Comparison of ENCODE assay signal across 8 cellular contexts in the genomic region with DNA sequence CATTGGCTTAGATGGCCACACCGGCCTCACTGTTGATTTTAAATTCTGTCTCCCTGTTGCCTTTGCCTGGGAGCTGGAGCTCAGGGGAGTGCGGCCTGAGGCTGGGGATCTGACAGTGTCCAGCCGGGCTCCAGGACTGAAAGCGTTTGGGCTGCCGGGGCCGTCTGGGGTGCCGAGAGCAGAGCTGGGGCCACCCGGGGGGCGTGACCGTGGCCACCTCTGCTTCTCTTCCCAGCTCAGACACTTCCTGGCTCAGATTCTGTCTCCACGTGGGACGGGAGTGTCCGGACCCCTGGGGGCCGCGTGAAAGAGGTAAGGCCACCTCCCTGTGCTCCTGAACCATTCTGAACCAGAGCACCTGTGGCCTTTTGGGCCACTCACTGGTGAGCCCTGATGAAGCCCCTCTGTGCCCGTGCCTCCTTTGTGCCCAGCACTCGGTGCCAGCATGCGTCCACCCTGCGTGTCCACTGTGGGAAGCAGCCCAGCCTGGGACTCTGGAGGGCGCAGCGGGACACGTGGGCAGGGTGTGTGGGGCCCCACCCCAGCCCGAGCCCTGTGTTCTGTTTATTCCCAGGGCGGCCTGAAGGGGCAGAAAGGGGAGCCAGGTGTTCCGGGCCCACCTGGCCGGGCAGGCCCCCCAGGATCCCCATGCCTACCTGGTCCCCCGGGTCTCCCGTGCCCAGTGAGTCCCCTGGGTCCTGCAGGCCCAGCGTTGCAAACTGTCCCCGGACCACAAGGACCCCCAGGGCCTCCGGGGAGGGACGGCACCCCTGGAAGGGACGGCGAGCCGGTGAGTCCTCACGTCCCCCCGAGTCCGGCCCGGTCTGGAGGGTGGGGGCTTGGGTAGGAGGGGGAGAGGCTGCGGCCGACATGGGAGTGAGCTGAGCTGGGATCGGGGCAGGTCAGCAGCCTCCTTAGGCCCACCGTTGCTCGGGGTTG.
DNase-seq lines count a peak whose midpoint lies in the region; ATAC-seq and TF ChIP-seq lines count a peak whose summit lies in the region.

No MANE protein-coding gene starts in this region.

- intact Hi-C loops in heart right ventricle (cut with DNase I), result loop anchor here in 3 of 10 donors (1.0 to 10.0 kb wide), 4 partner anchors 53 to 343 kb away; no protein-coding TSS in a partner anchor

- ATAC-seq in activated T-cell treated with anti-CD3 and anti-CD28 coated beads, Interleukin-2, amount 50 U/mL, for 4 hours, result no peak
- ATAC-seq in heart right ventricle (peak in 4 of 8 donors; percentile 3 to 37 (median 8)), HG03039 (IDR thresholded peaks at IDR 0.05; ENCODE audit: unreplicated experiment) (no peak), GM21717 (IDR thresholded peaks at IDR 0.05; ENCODE audit: unreplicated experiment) (no peak)

- H3K27me3 ChIP-seq in HL-60 (ENCODE audit: insufficient read depth, poor library complexity, severe bottlenecking) (no peaks in the 10 kb centered on the region), heart right ventricle (no peaks in the 10 kb centered on the region)

- peaks cover 0 to 84% (median 24%) of the 10 kb centered on the region in 9 donors for H3K36me3 ChIP-seq in heart right ventricle

- DNase-seq in HL-60 (ENCODE audit: low read depth in 1 of 2, low spot score in 1 of 2), result no peak
- no peak for DNase-seq in activated T-cell treated with anti-CD3 and anti-CD28 coated beads, Interleukin-2, amount 50 U/mL, for 4 hours
- peak in 1 of 2 donors; percentile 13 for DNase-seq in heart right ventricle
- no peak for DNase-seq in NCI-H2171 (lab: John Stamatoyannopoulos, UW)
- no peak for DNase-seq in NCI-H2227 (lab: John Stamatoyannopoulos, UW; ENCODE audit: unreplicated experiment)

- H3K4me3 Mint-ChIP-seq in activated T-cell treated with anti-CD3 and anti-CD28 coated beads, Interleukin-2, amount 50 U/mL, for 4 hours, result peak overlapping the region; percentile 88

- H3K36me3 Mint-ChIP-seq in activated T-cell treated with anti-CD3 and anti-CD28 coated beads, Interleukin-2, amount 50 U/mL, for 4 hours (ENCODE audit: insufficient read depth), result no peaks in the 10 kb centered on the region

- no peaks in the 10 kb centered on the region for H3K9me3 ChIP-seq in heart right ventricle

- no peak for TF ChIP-seq CTCF in HL-60 (IDR thresholded peaks at IDR 0.05; ENCODE audit: insufficient read depth, low read length)
- no peak for TF ChIP-seq CTCF in heart right ventricle (IDR thresholded peaks at IDR 0.05)

- 77 to 79% methylated on average over 43 to 44 of the region's 44 CpGs for WGBS in heart right ventricle, 2 donors

- peaks cover 7 to 32% (median 20%) of the 10 kb centered on the region in 9 donors for H3K4me1 ChIP-seq in heart right ventricle

- peaks cover 39% of the 10 kb centered on the region for H3K4me1 Mint-ChIP-seq in activated T-cell treated with anti-CD3 and anti-CD28 coated beads, Interleukin-2, amount 50 U/mL, for 4 hours (ENCODE audit: low read depth)

- no peaks in the 10 kb centered on the region for H3K9me3 Mint-ChIP-seq in activated T-cell treated with anti-CD3 and anti-CD28 coated beads, Interleukin-2, amount 50 U/mL, for 4 hours

- H3K27me3 Mint-ChIP-seq in activated T-cell treated with anti-CD3 and anti-CD28 coated beads, Interleukin-2, amount 50 U/mL, for 4 hours (ENCODE audit: low read depth), result no peaks in the 10 kb centered on the region

- H3K4me3 ChIP-seq in HL-60 (replicated peaks; ENCODE audit: insufficient read depth, low read length) (no peak overlapping the region), heart right ventricle (peak overlapping the region in 3 of 10 donors; percentile 27 to 35 (median 31)), skin epidermis (peak overlapping the region in 1 of 7 experiments; percentile 19)

- H3K27ac ChIP-seq in HL-60 (replicated peaks), result peak overlapping the region; percentile 92
- H3K27ac ChIP-seq in heart right ventricle, result peak overlapping the region in 8 of 10 donors; percentile 6 to 91 (median 44)
- peak overlapping the region in 17 of 21 experiments; percentile 10 to 85 (median 68) for H3K27ac ChIP-seq in skin epidermis
